Comparison of ENCODE assay signal across 12 cellular contexts in genomic region chr9:73155968-73156592, GRCh38. TPM values are rescaled to one million over a fixed set of nuclear protein-coding genes. Genes with fewer than 3 reads are reported as not detected.
A peak's percentile ranks its signal among the peaks of the same experiment; 100 is the strongest.
DNase-seq lines count a peak whose midpoint lies in the region; ATAC-seq, FAIRE-seq and TF ChIP-seq lines count a peak whose summit lies in the region.
"Had no signal": no experiment of that assay in that cellular context is flagged by ENCODE, and none has a peak within 500 bp of the region (broad histone marks: within the 10 kb centered on the region; RNA-seq: fewer than 3 reads in every experiment).

No MANE protein-coding gene starts in this region.

- H3K27me3 Mint-ChIP-seq in CD4-positive, alpha-beta T cell = no peaks in the 10 kb centered on the region
- H3K27me3 Mint-ChIP-seq in astrocyte (ENCODE audit: low read depth, unreplicated experiment) (no peaks in the 10 kb centered on the region), neural progenitor cell (ENCODE audit: insufficient read depth, low read depth) (no peaks in the 10 kb centered on the region)
- H3K27me3 Mint-ChIP-seq in naive thymus-derived CD4-positive, alpha-beta T cell = peaks cover 0 to 2% (median 0%) of the 10 kb centered on the region in 5 donors
- H3K27me3 Mint-ChIP-seq: memory B cell had no signal

- no peaks in the 10 kb centered on the region for H3K9me3 Mint-ChIP-seq in CD4-positive, alpha-beta T cell
- H3K9me3 Mint-ChIP-seq in astrocyte (ENCODE audit: unreplicated experiment) (no peaks in the 10 kb centered on the region), neural progenitor cell (no peaks in the 10 kb centered on the region)
- H3K9me3 Mint-ChIP-seq in naive thymus-derived CD4-positive, alpha-beta T cell = peaks cover 0 to 2% (median 0%) of the 10 kb centered on the region in 11 donors
- H3K9me3 Mint-ChIP-seq: memory B cell had no signal

- intact Hi-C loops in CD4-positive, alpha-beta T cell (cut with DNase I, micrococcal nuclease) = no loop called here
- intact Hi-C loops in naive thymus-derived CD4-positive, alpha-beta T cell (cut with micrococcal nuclease) = loop anchor here (1.0 to 10.0 kb wide), 13 partner anchors 13 to 1929 kb away; partner anchors contain the start of genes CARNMT1 (in 2 of the 2), C9orf40 (in 1 of the 2), CEMIP2 (in 1 of the 2) and NMRK1 (in 1 of the 2)

- peaks cover 51% of the 10 kb centered on the region for H3K36me3 Mint-ChIP-seq in CD4-positive, alpha-beta T cell (ENCODE audit: low read depth)
- H3K36me3 Mint-ChIP-seq in astrocyte (ENCODE audit: low read depth, unreplicated experiment) (peaks cover 7% of the 10 kb centered on the region), neural progenitor cell (peaks cover 6% of the 10 kb centered on the region)
- peaks cover 0 to 51% (median 32%) of the 10 kb centered on the region in 5 donors for H3K36me3 Mint-ChIP-seq in naive thymus-derived CD4-positive, alpha-beta T cell
- H3K36me3 Mint-ChIP-seq: memory B cell had no signal

- no peaks in the 10 kb centered on the region for H3K27me3 ChIP-seq in CD4-positive, alpha-beta T cell (ENCODE audit: control insufficient read depth, insufficient read depth, low read length)
- H3K27me3 ChIP-seq in Loucy (ENCODE audit: insufficient read depth, low read length, poor library complexity, severe bottlenecking) (no peaks in the 10 kb centered on the region), astrocyte (ENCODE audit: insufficient read depth, low read length) (no peaks in the 10 kb centered on the region), neural progenitor cell (no peaks in the 10 kb centered on the region)
- no peaks in the 10 kb centered on the region for H3K27me3 ChIP-seq in naive thymus-derived CD4-positive, alpha-beta T cell (ENCODE audit: control insufficient read depth in 2 of 2, insufficient read depth in 2 of 2, low read length in 2 of 2)

- no peak for TF ChIP-seq CTCF in CD4-positive, alpha-beta T cell (IDR thresholded peaks at IDR 0.05)
- TF ChIP-seq CTCF in Loucy (conservative IDR thresholded peaks at IDR 0.05; ENCODE audit: low read length) (no peak), astrocyte (IDR thresholded peaks at IDR 0.05; ENCODE audit: insufficient read depth, low read depth, low read length) (no peak), neural progenitor cell (IDR thresholded peaks at IDR 0.05) (no peak)

- H4K20me1 ChIP-seq in Loucy (ENCODE audit: insufficient read depth, low read length, poor library complexity, severe bottlenecking) (no peaks in the 10 kb centered on the region), astrocyte (ENCODE audit: insufficient read depth, low read length) (peaks cover 56% of the 10 kb centered on the region), neural progenitor cell (ENCODE audit: low read depth) (no peaks in the 10 kb centered on the region)

- H3K4me1 Mint-ChIP-seq in CD4-positive, alpha-beta T cell (ENCODE audit: low read depth) = peaks cover 77% of the 10 kb centered on the region
- H3K4me1 Mint-ChIP-seq in astrocyte (ENCODE audit: low read depth, unreplicated experiment) (peaks cover 33% of the 10 kb centered on the region), neural progenitor cell (peaks cover 21% of the 10 kb centered on the region)
- peaks cover 45 to 93% (median 77%) of the 10 kb centered on the region in 7 donors for H3K4me1 Mint-ChIP-seq in naive thymus-derived CD4-positive, alpha-beta T cell
- H3K4me1 Mint-ChIP-seq: memory B cell had no signal

- H3K4me1 ChIP-seq in Loucy (ENCODE audit: insufficient read depth, low read length, poor library complexity, severe bottlenecking) (peaks cover 70% of the 10 kb centered on the region), astrocyte (ENCODE audit: insufficient read depth, low read length) (peaks cover 26% of the 10 kb centered on the region), neural progenitor cell (peaks cover 10% of the 10 kb centered on the region)
- H3K4me1 ChIP-seq in naive thymus-derived CD4-positive, alpha-beta T cell (ENCODE audit: control insufficient read depth in 2 of 2, insufficient read depth in 2 of 2, low read length in 2 of 2) = peaks cover 25 to 43% of the 10 kb centered on the region in 2 donors

- H3K9me3 ChIP-seq in CD4-positive, alpha-beta T cell (ENCODE audit: control insufficient read depth, low read length) = no peaks in the 10 kb centered on the region
- H3K9me3 ChIP-seq in Loucy (ENCODE audit: insufficient read depth, low read depth, low read length) (no peaks in the 10 kb centered on the region), astrocyte (ENCODE audit: insufficient read depth, low read depth, low read length) (no peaks in the 10 kb centered on the region), neural progenitor cell (ENCODE audit: low read depth) (no peaks in the 10 kb centered on the region)
- H3K9me3 ChIP-seq in naive thymus-derived CD4-positive, alpha-beta T cell (ENCODE audit: control insufficient read depth in 2 of 3, low read length in 3 of 3) = no peaks in the 10 kb centered on the region

- no peak overlapping the region for H3K27ac ChIP-seq in CD4-positive, alpha-beta T cell (ENCODE audit: low read depth, low read length)
- H3K27ac ChIP-seq in astrocyte (ENCODE audit: low read depth, low read length) (no peak overlapping the region), neural progenitor cell (no peak overlapping the region)
- peak overlapping the region; percentile 77 for H3K27ac ChIP-seq in naive thymus-derived CD4-positive, alpha-beta T cell (ENCODE audit: low read depth, low read length)

- H3K79me2 ChIP-seq in Loucy (ENCODE audit: insufficient read depth, low read length) (peaks cover 81% of the 10 kb centered on the region), astrocyte (ENCODE audit: insufficient read depth, low read length) (peaks cover 96% of the 10 kb centered on the region), neural progenitor cell (ENCODE audit: low read depth) (no peaks in the 10 kb centered on the region)

- peaks cover 7% of the 10 kb centered on the region; the same call in 1 of the 2 replicates for H3F3A ChIP-seq in Loucy (ENCODE audit: low read depth)
- no peaks in the 10 kb centered on the region for H3F3A ChIP-seq in neural progenitor cell (ENCODE audit: low read depth)

- H3K36me3 ChIP-seq in Loucy (ENCODE audit: insufficient read depth, low read length) (peaks cover 23% of the 10 kb centered on the region), astrocyte (ENCODE audit: insufficient read depth, low read length) (peaks cover 48% of the 10 kb centered on the region), neural progenitor cell (no peaks in the 10 kb centered on the region)
- H3K36me3 ChIP-seq in naive thymus-derived CD4-positive, alpha-beta T cell (ENCODE audit: control insufficient read depth in 2 of 3, insufficient read depth in 3 of 3, low read length in 3 of 3) = peaks cover 10 to 20% (median 14%) of the 10 kb centered on the region in 3 experiments

- H3K4me2 ChIP-seq in Loucy (ENCODE audit: low read depth, low read length, poor library complexity, severe bottlenecking) (peak overlapping the region; percentile 82), astrocyte (ENCODE audit: low read length) (peak overlapping the region; percentile 67), neural progenitor cell (no peak overlapping the region)

- no peaks in the 10 kb centered on the region for H3K9me2 ChIP-seq in Loucy (replicated peaks; ENCODE audit: low read depth, low read length)

- POLR2A ChIA-PET in CD4-positive, alpha-beta T cell (lab: Charles Lee) = interaction anchor here (1.0 to 2.1 kb wide), 7 partner anchors 12 to 49 kb away, joined by 3 to 16 read pairs (median 7); no protein-coding TSS in a partner anchor
- POLR2A ChIA-PET in naive thymus-derived CD4-positive, alpha-beta T cell (lab: Charles Lee) = interaction anchor here (0.7 to 1.8 kb wide), 2 partner anchors 23 to 28 kb away, joined by 3 to 12 read pairs; no protein-coding TSS in a partner anchor

- H3K9ac ChIP-seq in Loucy (ENCODE audit: low read depth, low read length, poor library complexity, severe bottlenecking) (peak overlapping the region; percentile 76), astrocyte (ENCODE audit: low read length) (no peak overlapping the region), neural progenitor cell (no peak overlapping the region)

- no peak for DNase-seq in CD4-positive, alpha-beta T cell
- DNase-seq in astrocyte (ENCODE audit: low read depth) = no peak
- no peak for DNase-seq in naive thymus-derived CD4-positive, alpha-beta T cell
- no peak for DNase-seq in erythroblast (lab: John Stamatoyannopoulos, UW)
- no peak for DNase-seq in neural progenitor cell (ENCODE audit: low spot score)
- DNase-seq: KBM-7, NCI-H446, right cardiac atrium had no signal

- H3K27ac Mint-ChIP-seq in CD4-positive, alpha-beta T cell = peak overlapping the region; percentile 87
- peak overlapping the region; percentile 53 for H3K27ac Mint-ChIP-seq in astrocyte (ENCODE audit: unreplicated experiment)
- H3K27ac Mint-ChIP-seq in naive thymus-derived CD4-positive, alpha-beta T cell = peak overlapping the region in 6 of 9 donors; percentile 28 to 94 (median 83)
- H3K27ac Mint-ChIP-seq in neural progenitor cell = no peak overlapping the region
- H3K27ac Mint-ChIP-seq: memory B cell had no signal

- H3K4me3 Mint-ChIP-seq in CD4-positive, alpha-beta T cell = peak overlapping the region; percentile 86
- H3K4me3 Mint-ChIP-seq in astrocyte (ENCODE audit: unreplicated experiment) (peak overlapping the region; percentile 60), neural progenitor cell (no peak overlapping the region)
- H3K4me3 Mint-ChIP-seq in naive thymus-derived CD4-positive, alpha-beta T cell = peak overlapping the region in 9 of 10 donors; percentile 60 to 98 (median 85)
- H3K4me3 Mint-ChIP-seq: memory B cell had no signal

- ATAC-seq in CD4-positive, alpha-beta T cell (ENCODE audit: poor library complexity) = no peak
- no peak for ATAC-seq in naive thymus-derived CD4-positive, alpha-beta T cell
- ATAC-seq in HG03571 (IDR thresholded peaks at IDR 0.05; ENCODE audit: unreplicated experiment) (no peak), HG03520 (IDR thresholded peaks at IDR 0.05; ENCODE audit: unreplicated experiment) (no peak)
- ATAC-seq: right cardiac atrium had no signal

- CTCF ChIA-PET in CD4-positive, alpha-beta T cell (lab: Charles Lee) = interaction anchor here (1.3 kb wide), 1 partner anchor 49 kb away, joined by 9 read pairs; no protein-coding TSS in a partner anchor
- CTCF ChIA-PET in naive thymus-derived CD4-positive, alpha-beta T cell (lab: Charles Lee) = interaction anchor here (1.3 to 1.4 kb wide), 2 partner anchors 27 to 47 kb away, joined by 4 to 7 read pairs; no protein-coding TSS in a partner anchor

- H2AFZ ChIP-seq in Loucy (ENCODE audit: low read length) (no peak overlapping the region), astrocyte (ENCODE audit: low read depth, low read length) (no peak overlapping the region), neural progenitor cell (replicated peaks) (no peak overlapping the region)

- no peak for TF ChIP-seq POLR2A in erythroblast (IDR thresholded peaks at IDR 0.05; ENCODE audit: low read length)

- peak overlapping the region; percentile 75 for H3K4me3 ChIP-seq in Loucy (ENCODE audit: low read length, poor library complexity, severe bottlenecking)
- peak overlapping the region; percentile 23 for H3K4me3 ChIP-seq in astrocyte (ENCODE audit: insufficient read depth, low read depth, low read length)
- H3K4me3 ChIP-seq in naive thymus-derived CD4-positive, alpha-beta T cell (ENCODE audit: low read length) = peak overlapping the region; percentile 45
- H3K4me3 ChIP-seq in neural progenitor cell = no peak overlapping the region

- no peak for FAIRE-seq in astrocyte (lab: Jason Lieb, UNC)

RNA-seq across cellular contexts. Expression of gene ANXA1, which starts 4.4 kb away (rescaled TPM):
- total RNA-seq in CD4-positive, alpha-beta T cell = 100 to 1,000 TPM; 310 to 317 TPM
- total RNA-seq in astrocyte (447 and 637 TPM in 2 replicates), neural progenitor cell (ENCODE audit: low replicate concordance) (0.47 and 1.1 TPM in 2 replicates)
- total RNA-seq in naive thymus-derived CD4-positive, alpha-beta T cell = 100 to 1,000 TPM in 3 of 5 experiments, 10 to 100 TPM in 2; 90.2 to 649 (median 145) TPM
- polyA plus RNA-seq in naive thymus-derived CD4-positive, alpha-beta T cell = 100 to 1,000 TPM; 102 to 163 TPM

Comparison
In these comparisons a context has a peak if more than half of its experiments do, and no peak if none do; other contexts are left out.
1. RNA of gene ANXA1, which starts 4.4 kb away (total RNA-seq): 447 to 637 TPM in astrocyte, 310 to 317 TPM in CD4-positive, alpha-beta T cell and 90.2 to 649 TPM in naive thymus-derived CD4-positive, alpha-beta T cell; 0.47 to 1.1 TPM in neural progenitor cell; every median in the first group is over 10 times any median in the second.
2. intact Hi-C loops: an anchor here in naive thymus-derived CD4-positive, alpha-beta T cell (1.0 to 10.0 kb wide); none called in CD4-positive, alpha-beta T cell.